8 cellular contexts compared by ENCODE assay signal in genomic region chr9:133120343-133121199, GRCh38. TPM values are rescaled to one million over a fixed set of nuclear protein-coding genes. Genes with fewer than 3 reads are reported as not detected.
DNase-seq lines count a peak whose midpoint lies in the region; ATAC-seq and TF ChIP-seq lines count a peak whose summit lies in the region.

No MANE protein-coding gene starts in this region.

- intact Hi-C loops in activated naive CD4-positive, alpha-beta T cell treated with anti-CD3 and anti-CD28 coated beads for 36 hours (cut with micrococcal nuclease): loop anchor here (1.0 kb wide), 4 partner anchors 14 to 90 kb away; partner anchors contain the start of gene GTF3C5
- intact Hi-C loops in mammary epithelial cell (cut with micrococcal nuclease): loop anchor here (1.0 kb wide), 2 partner anchors 15 to 24 kb away; no protein-coding TSS in a partner anchor
- intact Hi-C loops in uterus (cut with DNase I; ENCODE audit: low total_unique reads): no loop called here

- H3K9me3 Mint-ChIP-seq in activated naive CD4-positive, alpha-beta T cell treated with anti-CD3 and anti-CD28 coated beads for 36 hours: no peaks in the 10 kb centered on the region

- in situ Hi-C loops in mammary epithelial cell (cut with MboI; ENCODE audit: low sequenced_read_pairs in 2 of 2): no loop called here

- peak overlapping the region; percentile 65 for H2BK15ac ChIP-seq in mesenchymal stem cell (ENCODE audit: low read depth, poor library complexity, severe bottlenecking)

- peak overlapping the region; percentile 46 for H3K27ac Mint-ChIP-seq in activated naive CD4-positive, alpha-beta T cell treated with anti-CD3 and anti-CD28 coated beads for 36 hours

- H2BK12ac ChIP-seq in mesenchymal stem cell (ENCODE audit: low read length in 2 of 2): peak overlapping the region in 1 of 2 experiments; percentile 61

- peak overlapping the region; percentile 37 for H3K27ac ChIP-seq in mammary epithelial cell (ENCODE audit: insufficient read depth, low read depth, low read length)
- no peak overlapping the region for H3K27ac ChIP-seq in mesenchymal stem cell (ENCODE audit: low read length, poor library complexity, severe bottlenecking)
- peak overlapping the region; percentile 86 for H3K27ac ChIP-seq in uterus

- H3K4me2 ChIP-seq in Loucy (ENCODE audit: low read depth, low read length, poor library complexity, severe bottlenecking) (peak overlapping the region; percentile 92), mammary epithelial cell (ENCODE audit: insufficient read depth, low read depth, low read length) (peak overlapping the region; percentile 99), mesenchymal stem cell (ENCODE audit: low read length, poor library complexity, severe bottlenecking) (peak overlapping the region; percentile 84)

- H3K4ac ChIP-seq in mesenchymal stem cell (ENCODE audit: low read depth in 1 of 2, low read length in 2 of 2): peak overlapping the region in 1 of 2 experiments; percentile 86

- no peaks in the 10 kb centered on the region for H3K9me2 ChIP-seq in Loucy (replicated peaks; ENCODE audit: low read depth, low read length)

- TF ChIP-seq POLR2A in uterus (IDR thresholded peaks at IDR 0.05): peak in 1 of 2 donors; percentile 31

- H3K9ac ChIP-seq in Loucy (ENCODE audit: low read depth, low read length, poor library complexity, severe bottlenecking): peak overlapping the region; percentile 71
- H3K9ac ChIP-seq in mammary epithelial cell (ENCODE audit: insufficient read depth, low read length): peak overlapping the region; percentile 47
- H3K9ac ChIP-seq in mesenchymal stem cell (ENCODE audit: low read length): peak overlapping the region; percentile 91

- TF ChIP-seq CTCF in Loucy (conservative IDR thresholded peaks at IDR 0.05; ENCODE audit: low read length): no peak
- no peak for TF ChIP-seq CTCF in mammary epithelial cell (conservative IDR thresholded peaks at IDR 0.05 in 1 of 2, IDR thresholded peaks at IDR 0.05 in 1 of 2; ENCODE audit: extremely low read depth in 1 of 2, insufficient read depth in 1 of 2, low read depth in 1 of 2, low read length in 2 of 2)
- no peak for TF ChIP-seq CTCF in uterus (IDR thresholded peaks at IDR 0.05)

- ATAC-seq in GM19455 (IDR thresholded peaks at IDR 0.05; ENCODE audit: unreplicated experiment): no peak
- no peak for ATAC-seq in GM18502 (IDR thresholded peaks at IDR 0.05; ENCODE audit: poor library complexity, unreplicated experiment)

- peak; percentile 20 for DNase-seq in activated naive CD4-positive, alpha-beta T cell treated with anti-CD3 and anti-CD28 coated beads for 36 hours
- no peak for DNase-seq in activated naive CD4-positive, alpha-beta T cell treated with Interleukin-2 at 50 U/mL for 16 hours
- no peak for DNase-seq in mammary epithelial cell
- no peak for DNase-seq in mesenchymal stem cell
- no peak for DNase-seq in uterus

- H3K36me3 ChIP-seq in Loucy (ENCODE audit: insufficient read depth, low read length) (no peaks in the 10 kb centered on the region), mammary epithelial cell (ENCODE audit: insufficient read depth, low read length) (no peaks in the 10 kb centered on the region), mesenchymal stem cell (ENCODE audit: control insufficient read depth in 1 of 2, insufficient read depth in 2 of 2, low read depth in 1 of 2, low read length in 2 of 2) (peaks cover 0 to 15% of the 10 kb centered on the region in 2 experiments), uterus (no peaks in the 10 kb centered on the region)

- H3K18ac ChIP-seq in mesenchymal stem cell (ENCODE audit: low read depth in 1 of 2, low read length in 2 of 2): peak overlapping the region; percentile 71 to 86

- H2AK5ac ChIP-seq in mesenchymal stem cell (ENCODE audit: low read length, severe bottlenecking): no peak overlapping the region

- CTCF ChIA-PET in activated naive CD4-positive, alpha-beta T cell treated with anti-CD3 and anti-CD28 coated beads for 36 hours (lab: Charles Lee): interaction anchor here (1.0 kb wide), 1 partner anchor 24 kb away, joined by 6 read pairs; no protein-coding TSS in a partner anchor
- CTCF ChIA-PET in mammary epithelial cell (lab: Charles Lee; ENCODE audit: low non-redundant PET): no interaction called here

- H2BK5ac ChIP-seq in mesenchymal stem cell (ENCODE audit: low read depth, low read length, poor library complexity, severe bottlenecking): no peak overlapping the region

- peaks cover 9% of the 10 kb centered on the region for H3K4me1 ChIP-seq in Loucy (ENCODE audit: insufficient read depth, low read length, poor library complexity, severe bottlenecking)
- peaks cover 14% of the 10 kb centered on the region for H3K4me1 ChIP-seq in mammary epithelial cell (ENCODE audit: insufficient read depth, low read length)
- H3K4me1 ChIP-seq in mesenchymal stem cell (ENCODE audit: control insufficient read depth, insufficient read depth, low read depth, low read length): peaks cover 63% of the 10 kb centered on the region
- peaks cover 0 to 16% of the 10 kb centered on the region in 2 donors for H3K4me1 ChIP-seq in uterus

- no peaks in the 10 kb centered on the region for H3K9me3 ChIP-seq in Loucy (ENCODE audit: insufficient read depth, low read depth, low read length)
- no peaks in the 10 kb centered on the region for H3K9me3 ChIP-seq in mammary epithelial cell (replicated peaks; ENCODE audit: insufficient read depth, low read length)
- no peaks in the 10 kb centered on the region for H3K9me3 ChIP-seq in mesenchymal stem cell (ENCODE audit: control insufficient read depth, low read length)
- H3K9me3 ChIP-seq in uterus: no peaks in the 10 kb centered on the region

- peaks cover 43% of the 10 kb centered on the region for H3K4me1 Mint-ChIP-seq in activated naive CD4-positive, alpha-beta T cell treated with anti-CD3 and anti-CD28 coated beads for 36 hours (ENCODE audit: low read depth)

- H3K23ac ChIP-seq in mesenchymal stem cell (ENCODE audit: low read length in 2 of 2): peak overlapping the region in 1 of 2 experiments; percentile 98

- H3K4me3 ChIP-seq in Loucy (ENCODE audit: low read length, poor library complexity, severe bottlenecking) (peak overlapping the region; percentile 78), mammary epithelial cell (replicated peaks in 1 of 3; ENCODE audit: insufficient read depth in 1 of 3, low read depth in 2 of 3, low read length in 3 of 3) (peak overlapping the region; percentile 56 to 83 (median 62)), mesenchymal stem cell (ENCODE audit: insufficient read depth in 1 of 2, low read depth in 1 of 2, low read length in 2 of 2) (peak overlapping the region; percentile 75 to 90), uterus (peak overlapping the region; percentile 41 to 67)

- H3K27me3 ChIP-seq in Loucy (ENCODE audit: insufficient read depth, low read length, poor library complexity, severe bottlenecking) (no peaks in the 10 kb centered on the region), mammary epithelial cell (ENCODE audit: insufficient read depth, low read length) (no peaks in the 10 kb centered on the region), mesenchymal stem cell (ENCODE audit: control insufficient read depth in 1 of 2, insufficient read depth in 1 of 2, low read length in 2 of 2) (no peaks in the 10 kb centered on the region), uterus (no peaks in the 10 kb centered on the region)

- H3K27me3 Mint-ChIP-seq in activated naive CD4-positive, alpha-beta T cell treated with anti-CD3 and anti-CD28 coated beads for 36 hours (ENCODE audit: low read depth): no peaks in the 10 kb centered on the region

- H3K79me2 ChIP-seq in Loucy (ENCODE audit: insufficient read depth, low read length): peaks cover 72% of the 10 kb centered on the region
- H3K79me2 ChIP-seq in mammary epithelial cell (ENCODE audit: insufficient read depth, low read length): peaks cover 44% of the 10 kb centered on the region

- H4K8ac ChIP-seq in mesenchymal stem cell (ENCODE audit: low read length): peak overlapping the region; percentile 59

- H3K4me3 Mint-ChIP-seq in activated naive CD4-positive, alpha-beta T cell treated with anti-CD3 and anti-CD28 coated beads for 36 hours: peak overlapping the region; percentile 78

- H2BK120ac ChIP-seq in mesenchymal stem cell (ENCODE audit: low read depth, low read length): no peak overlapping the region

- no TSS peak for BruUV-seq in mammary epithelial cell (replicated peaks; lab: Mats Ljungman, UMichigan)

- dilution Hi-C loops in mammary epithelial cell (cut with HindIII; ENCODE audit: low sequenced_read_pairs): no loop called here

- peaks cover 2% of the 10 kb centered on the region for H3K36me3 Mint-ChIP-seq in activated naive CD4-positive, alpha-beta T cell treated with anti-CD3 and anti-CD28 coated beads for 36 hours (ENCODE audit: low read depth)

- WGBS in mammary epithelial cell (ENCODE audit: low coverage, missing lambda C conversion rate): 5% methylated on average over 17 of the region's 71 CpGs
- WGBS in mesenchymal stem cell: 2% methylated on average over 43 of the region's 71 CpGs

- peaks cover 56% of the 10 kb centered on the region for H4K20me1 ChIP-seq in Loucy (ENCODE audit: insufficient read depth, low read length, poor library complexity, severe bottlenecking)
- peaks cover 3% of the 10 kb centered on the region for H4K20me1 ChIP-seq in mammary epithelial cell (ENCODE audit: insufficient read depth, low read length)

- peaks cover 5% of the 10 kb centered on the region; the same call in 1 of the 2 replicates for H3F3A ChIP-seq in Loucy (ENCODE audit: low read depth)

- peaks cover 30% of the 10 kb centered on the region for H3K79me1 ChIP-seq in mesenchymal stem cell (replicated peaks; ENCODE audit: low read length, poor library complexity, severe bottlenecking)

- peak overlapping the region in 1 of 2 experiments; percentile 98 for H3K14ac ChIP-seq in mesenchymal stem cell (ENCODE audit: low read length in 2 of 2)

- peak overlapping the region; percentile 52 for H4K91ac ChIP-seq in mesenchymal stem cell (ENCODE audit: low read length)

- H2AFZ ChIP-seq in Loucy (ENCODE audit: low read length) (no peak overlapping the region), mammary epithelial cell (ENCODE audit: low read depth, low read length) (peak overlapping the region; percentile 65), mesenchymal stem cell (ENCODE audit: low read depth, low read length) (no peak overlapping the region)

RNA-seq across cellular contexts. Expression of gene RALGDS, which starts 0.5 kb away (rescaled TPM):
- total RNA-seq in activated naive CD4-positive, alpha-beta T cell treated with anti-CD3 and anti-CD28 coated beads for 36 hours: 10 to 100 TPM; 29.5 to 32.5 TPM
- total RNA-seq in mammary epithelial cell (10 to 100 TPM; 15.2 to 19.9 TPM), uterus (10 to 100 TPM; 14.1 to 67.9 (median 30.3) TPM)
- 37.8 TPM for polyA plus RNA-seq in mammary epithelial cell
- polyA minus RNA-seq in mammary epithelial cell: 35.5 TPM
- 30.8 TPM for polyA plus RNA-seq in mesenchymal stem cell (2013, experiment 1 of 2)
- polyA plus RNA-seq in mesenchymal stem cell (2013, experiment 2 of 2): 27.5 TPM

RNA-seq across cellular contexts. Expression of gene GBGT1, which starts 43.1 kb away (rescaled TPM):
- total RNA-seq in activated naive CD4-positive, alpha-beta T cell treated with anti-CD3 and anti-CD28 coated beads for 36 hours: 1 to 10 TPM; 3.9 to 4.7 TPM
- 1 to 10 TPM in 1 of 2 donors, under 1 TPM in 1; 0.83 to 1.7 TPM for total RNA-seq in mammary epithelial cell
- 0.78 TPM for polyA plus RNA-seq in mammary epithelial cell
- not detected for polyA minus RNA-seq in mammary epithelial cell
- polyA plus RNA-seq in mesenchymal stem cell (2013, experiment 1 of 2): 15.3 TPM
- 14.4 TPM for polyA plus RNA-seq in mesenchymal stem cell (2013, experiment 2 of 2)
- 10 to 100 TPM in 2 of 4 donors, 1 to 10 TPM in 2; 3.5 to 28.5 (median 9.8) TPM for total RNA-seq in uterus

RNA-seq across cellular contexts. Expression of gene CEL, which starts 58.8 kb away (rescaled TPM):
- 1 to 10 TPM; 2.1 to 2.2 TPM for total RNA-seq in activated naive CD4-positive, alpha-beta T cell treated with anti-CD3 and anti-CD28 coated beads for 36 hours
- total RNA-seq in mammary epithelial cell (1 to 10 TPM in 1 of 2 donors, under 1 TPM in 1; 0.50 to 2.6 TPM), uterus (1 to 10 TPM in 1 of 4 donors, under 1 TPM in 2, not detected in 1; 0.26 to 1.4 (median 0.62) TPM)
- 1.2 TPM for polyA plus RNA-seq in mammary epithelial cell
- polyA minus RNA-seq in mammary epithelial cell: 1.3 TPM
- polyA plus RNA-seq in mesenchymal stem cell (2013, experiment 1 of 2): 0.57 TPM
- 0.55 TPM for polyA plus RNA-seq in mesenchymal stem cell (2013, experiment 2 of 2)
